ENCODE assay signal across 11 cellular contexts in genomic region chr11:59212744-59213573, GRCh38. TPM values are rescaled to one million over a fixed set of nuclear protein-coding genes. Genes with fewer than 3 reads are reported as not detected.
DNase-seq lines count a peak whose midpoint lies in the region; ATAC-seq and TF ChIP-seq lines count a peak whose summit lies in the region.
"Had no signal": no experiment of that assay in that cellular context is flagged by ENCODE, and none has a peak within 500 bp of the region (broad histone marks: within the 10 kb centered on the region; RNA-seq: fewer than 3 reads in every experiment).

TSS of gene MPEG1 (minus strand) at chr11:59212927. CDS start at chr11:59212865, 62 bp downstream.

- ATAC-seq in stimulated activated naive CD8-positive, alpha-beta T cell treated with anti-CD3 and anti-CD28 coated beads, Interleukin-15, Interleukin-2, amounts not matched to agents 100 U/mL and 50 U/mL, for 24 hours, result no peak
- no peak for ATAC-seq in aorta (ENCODE audit: low FRiP score)

- no peak for DNase-seq in stimulated activated naive CD8-positive, alpha-beta T cell treated with anti-CD3 and anti-CD28 coated beads, Interleukin-15, Interleukin-2, amounts not matched to agents 100 U/mL and 50 U/mL, for 24 hours
- DNase-seq in SIG-M5 (lab: John Stamatoyannopoulos, UW), result peak; percentile 46
- DNase-seq in medulla oblongata (ENCODE audit: extremely low spot score), result peak; percentile 67
- DNase-seq in aorta, result no peak
- no peak for DNase-seq in A172 (ENCODE audit: low spot score)
- DNase-seq in progenitor cell of endocrine pancreas (ENCODE audit: low spot score, unreplicated experiment), result no peak
- DNase-seq in effector CD4-positive, alpha-beta T cell, result no peak
- DNase-seq: activated CD4-positive, alpha-beta T cell treated with anti-CD3 and anti-CD28 coated beads for 48 hours; NCI-H1436 treated with DMSO at 0.1 percent for 48 hours had no signal

- no peaks in the 10 kb centered on the region for H3K9me3 ChIP-seq in aorta (ENCODE audit: control insufficient read depth, low read length)

- no peaks in the 10 kb centered on the region for H3K36me3 ChIP-seq in aorta (ENCODE audit: control insufficient read depth in 1 of 2, insufficient read depth in 2 of 2, low read length in 1 of 2)

- intact Hi-C loops in aorta (cut with DNase I), result no loop called here

- H3K4me1 ChIP-seq in aorta (ENCODE audit: control insufficient read depth in 1 of 2, insufficient read depth in 2 of 2, low read length in 2 of 2), result no peaks in the 10 kb centered on the region

- H3K27ac Mint-ChIP-seq in stimulated activated naive CD8-positive, alpha-beta T cell treated with anti-CD3 and anti-CD28 coated beads, Interleukin-15, Interleukin-2, amounts not matched to agents 100 ng/mL and 50 ng/mL, for 24 hours, result peak within 1 kb of the TSS; percentile 55
- no peak within 1 kb of the TSS for H3K27ac Mint-ChIP-seq in progenitor cell of endocrine pancreas

- H3K9me3 Mint-ChIP-seq in stimulated activated naive CD8-positive, alpha-beta T cell treated with anti-CD3 and anti-CD28 coated beads, Interleukin-15, Interleukin-2, amounts not matched to agents 100 ng/mL and 50 ng/mL, for 24 hours, result no peaks in the 10 kb centered on the region
- H3K9me3 Mint-ChIP-seq in progenitor cell of endocrine pancreas (ENCODE audit: low read depth), result no peaks in the 10 kb centered on the region

- TF ChIP-seq CTCF in progenitor cell of endocrine pancreas (IDR thresholded peaks at IDR 0.05; ENCODE audit: unreplicated experiment), result no peak

- H3K4me3 ChIP-seq in aorta (ENCODE audit: low read length in 2 of 2), result no peak within 1 kb of the TSS

- H3K4me3 Mint-ChIP-seq in stimulated activated naive CD8-positive, alpha-beta T cell treated with anti-CD3 and anti-CD28 coated beads, Interleukin-15, Interleukin-2, amounts not matched to agents 100 ng/mL and 50 ng/mL, for 24 hours, result peak within 1 kb of the TSS; percentile 67
- H3K4me3 Mint-ChIP-seq in progenitor cell of endocrine pancreas (ENCODE audit: low read depth), result no peak within 1 kb of the TSS

- H3K27me3 Mint-ChIP-seq in stimulated activated naive CD8-positive, alpha-beta T cell treated with anti-CD3 and anti-CD28 coated beads, Interleukin-15, Interleukin-2, amounts not matched to agents 100 ng/mL and 50 ng/mL, for 24 hours, result peaks cover 43% of the 10 kb centered on the region
- no peaks in the 10 kb centered on the region for H3K27me3 Mint-ChIP-seq in progenitor cell of endocrine pancreas

- H3K36me3 Mint-ChIP-seq in stimulated activated naive CD8-positive, alpha-beta T cell treated with anti-CD3 and anti-CD28 coated beads, Interleukin-15, Interleukin-2, amounts not matched to agents 100 ng/mL and 50 ng/mL, for 24 hours (ENCODE audit: low read depth), result no peaks in the 10 kb centered on the region
- no peaks in the 10 kb centered on the region for H3K36me3 Mint-ChIP-seq in progenitor cell of endocrine pancreas (ENCODE audit: insufficient read depth)

- peaks cover 41% of the 10 kb centered on the region for H3K4me1 Mint-ChIP-seq in stimulated activated naive CD8-positive, alpha-beta T cell treated with anti-CD3 and anti-CD28 coated beads, Interleukin-15, Interleukin-2, amounts not matched to agents 100 ng/mL and 50 ng/mL, for 24 hours (ENCODE audit: low read depth)
- H3K4me1 Mint-ChIP-seq in progenitor cell of endocrine pancreas (ENCODE audit: low read depth), result peaks cover 2% of the 10 kb centered on the region

- H3K27ac ChIP-seq in aorta (ENCODE audit: low read depth in 1 of 2, low read length in 2 of 2), result no peak within 1 kb of the TSS

- no peaks in the 10 kb centered on the region for H3K27me3 ChIP-seq in aorta (ENCODE audit: control insufficient read depth in 1 of 2, insufficient read depth in 2 of 2, low read length in 1 of 2)

- WGBS in aorta, 2 donors, result 84% methylated on average over 9 of the region's 9 CpGs

RNA-seq across cellular contexts. Expression of gene MPEG1, which starts in this region (rescaled TPM):
- total RNA-seq in aorta, result 10 to 100 TPM; 27.0 to 27.1 TPM
- 10 to 100 TPM in 1 of 2 donors, 1 to 10 TPM in 1; 4.3 to 23.0 TPM for polyA plus RNA-seq in aorta
- total RNA-seq in A172 (2014; rRNA removed; shearing (Covaris generic)), result not detected in 2 replicates
- not detected in 2 replicates for total RNA-seq in progenitor cell of endocrine pancreas
- polyA plus RNA-seq: AG04450 had no signal

Comparison
In these comparisons a context has a peak if more than half of its experiments do, and no peak if none do; other contexts are left out.
1. RNA of gene MPEG1 (total RNA-seq): 27.0 to 27.1 TPM in aorta; not detected in A172 and not detected in progenitor cell of endocrine pancreas; every median in the first group is over 10 times any median in the second.
2. DNase-seq: peak in SIG-M5 (single experiment) and medulla oblongata (single experiment); none in stimulated activated naive CD8-positive, alpha-beta T cell treated with anti-CD3 and anti-CD28 coated beads, Interleukin-15, Interleukin-2, amounts not matched to agents 100 U/mL and 50 U/mL, for 24 hours (single experiment), aorta (0 of 2), A172 (single experiment), progenitor cell of endocrine pancreas (single experiment) and effector CD4-positive, alpha-beta T cell (single experiment).